In the genomic region with DNA sequence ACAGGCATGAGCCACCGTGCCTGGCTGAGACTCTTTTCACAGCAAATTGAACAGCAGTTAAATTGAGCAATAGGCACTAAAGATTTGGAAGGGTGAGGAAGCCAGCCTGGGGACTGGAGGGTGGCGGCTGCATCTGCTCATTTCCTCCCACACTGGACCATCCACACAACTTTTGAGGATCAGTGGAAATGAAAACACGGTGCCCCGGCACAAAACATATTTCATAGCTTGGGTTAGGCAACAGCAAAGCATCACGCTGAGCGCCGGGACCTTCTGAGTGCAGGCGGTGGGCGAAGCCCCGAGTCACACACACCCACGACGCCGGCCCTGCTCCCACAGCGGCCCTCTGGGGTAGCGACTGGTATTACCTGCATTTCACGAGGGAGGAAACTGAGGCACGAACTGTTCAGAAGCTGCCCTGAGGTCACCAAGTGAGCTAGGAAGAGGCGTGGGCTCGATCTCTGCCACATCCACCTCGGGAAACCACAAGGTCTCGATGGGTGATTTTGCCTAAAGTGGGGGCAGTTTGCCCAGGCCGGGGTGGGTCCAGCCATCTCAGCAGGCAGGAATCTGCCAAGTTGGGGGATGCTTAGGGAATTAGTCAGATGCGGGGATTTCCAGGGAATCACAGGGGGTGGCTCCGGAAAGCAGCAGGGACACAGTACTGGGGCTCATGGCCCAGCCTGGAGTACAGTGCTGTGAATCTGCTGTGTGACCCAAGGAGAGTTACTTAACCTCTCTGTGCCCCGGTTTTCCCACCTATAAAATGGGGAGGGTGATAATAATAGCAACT, we compare ENCODE assay signal across 9 cellular contexts. TPM values are rescaled to one million over a fixed set of nuclear protein-coding genes. Genes with fewer than 3 reads are reported as not detected.
A peak's percentile ranks its signal among the peaks of the same experiment; 100 is the strongest.
DNase-seq lines count a peak whose midpoint lies in the region; ATAC-seq and TF ChIP-seq lines count a peak whose summit lies in the region.
"Had no signal": no experiment of that assay in that cellular context is flagged by ENCODE, and none has a peak within 500 bp of the region (broad histone marks: within the 10 kb centered on the region; RNA-seq: fewer than 3 reads in every experiment).

No MANE protein-coding gene starts in this region.

- no peaks in the 10 kb centered on the region for H3K9me3 ChIP-seq in gastroesophageal sphincter
- no peaks in the 10 kb centered on the region for H3K9me3 ChIP-seq in tibial nerve
- H3K9me3 ChIP-seq: ovary had no signal

- H3K36me3 ChIP-seq in gastroesophageal sphincter (no peaks in the 10 kb centered on the region), tibial nerve (no peaks in the 10 kb centered on the region)
- H3K36me3 ChIP-seq: ovary had no signal

- H3K27ac ChIP-seq in HL-60 (replicated peaks): peak overlapping the region; percentile 45
- H3K27ac ChIP-seq in gastroesophageal sphincter: peak overlapping the region in 3 of 4 donors; percentile 31 to 62 (median 42)
- H3K27ac ChIP-seq in tibial nerve: peak overlapping the region; percentile 24 to 75 (median 54)
- no peak overlapping the region for H3K27ac ChIP-seq in substantia nigra (ENCODE audit: low read depth, low read length, poor library complexity, severe bottlenecking)
- H3K27ac ChIP-seq: ovary had no signal

- H3K4me1 ChIP-seq in gastroesophageal sphincter (peaks cover 0 to 30% (median 10%) of the 10 kb centered on the region in 3 donors), tibial nerve (peaks cover 0 to 39% (median 13%) of the 10 kb centered on the region in 4 donors)

- WGBS in gastroesophageal sphincter (ENCODE audit: low coverage in 1 of 2), 2 donors: 20 to 53% methylated on average over 1 to 2 of the region's 25 CpGs
- WGBS in tibial nerve, 2 donors: 40 to 53% methylated on average over 25 of the region's 25 CpGs

- H3K4me3 ChIP-seq in HL-60 (replicated peaks; ENCODE audit: insufficient read depth, low read length) (no peak overlapping the region), gastroesophageal sphincter (no peak overlapping the region), tibial nerve (no peak overlapping the region)
- H3K4me3 ChIP-seq: ovary had no signal

- DNase-seq in HL-60 (ENCODE audit: low read depth in 1 of 2, low spot score in 1 of 2) (peak; percentile 64 to 95), SW480 (ENCODE audit: low spot score) (peak; percentile 76), tibial nerve (ENCODE audit: low spot score in 2 of 2) (no peak), substantia nigra (lab: John Stamatoyannopoulos, UW) (no peak), NCI-H1694 treated with DMSO at 0.1 percent for 48 hours (lab: John Stamatoyannopoulos, UW) (no peak)
- DNase-seq: anterior cingulate cortex had no signal

- H3K27me3 ChIP-seq in HL-60 (ENCODE audit: insufficient read depth, poor library complexity, severe bottlenecking): no peaks in the 10 kb centered on the region
- peaks cover 6% of the 10 kb centered on the region for H3K27me3 ChIP-seq in gastroesophageal sphincter
- H3K27me3 ChIP-seq in tibial nerve: no peaks in the 10 kb centered on the region
- H3K27me3 ChIP-seq: ovary had no signal

- ATAC-seq in gastroesophageal sphincter: peak; percentile 28
- ATAC-seq in HG02981 (IDR thresholded peaks at IDR 0.05; ENCODE audit: unreplicated experiment): no peak

- TF ChIP-seq EP300 in gastroesophageal sphincter (IDR thresholded peaks at IDR 0.05) (no peak), tibial nerve (IDR thresholded peaks at IDR 0.05) (peak in 1 of 2 donors; percentile 36)

- TF ChIP-seq CTCF in HL-60 (IDR thresholded peaks at IDR 0.05; ENCODE audit: insufficient read depth, low read length) (no peak), gastroesophageal sphincter (IDR thresholded peaks at IDR 0.05) (no peak), tibial nerve (IDR thresholded peaks at IDR 0.05) (peak in 1 of 5 experiments; percentile 28)

- TF ChIP-seq POLR2A in gastroesophageal sphincter (IDR thresholded peaks at IDR 0.05): no peak
- TF ChIP-seq POLR2A in tibial nerve (IDR thresholded peaks at IDR 0.05): no peak

RNA-seq across cellular contexts. Expression of a gene that starts 3.5 kb away (rescaled TPM):
- total RNA-seq in gastroesophageal sphincter (10 to 100 TPM; 14.9 to 67.2 (median 20.9) TPM), tibial nerve (100 to 1,000 TPM in 1 of 4 donors, 10 to 100 TPM in 3; 26.6 to 105 (median 39.3) TPM)

RNA-seq across cellular contexts. Expression of a gene that starts 28.1 kb away (rescaled TPM):
- total RNA-seq in gastroesophageal sphincter (10 to 100 TPM; 56.8 to 80.7 (median 60.9) TPM), tibial nerve (10 to 100 TPM; 52.5 to 91.2 (median 68.7) TPM)

Comparison
In these comparisons a context has a peak if more than half of its experiments do, and no peak if none do; other contexts are left out.
1. DNase-seq: peak in HL-60 (2 of 2) and SW480 (single experiment); none in tibial nerve (0 of 2), substantia nigra (0 of 49) and NCI-H1694 treated with DMSO at 0.1 percent for 48 hours (single experiment).